ENCODE assay signal across 8 cellular contexts in the genomic region with DNA sequence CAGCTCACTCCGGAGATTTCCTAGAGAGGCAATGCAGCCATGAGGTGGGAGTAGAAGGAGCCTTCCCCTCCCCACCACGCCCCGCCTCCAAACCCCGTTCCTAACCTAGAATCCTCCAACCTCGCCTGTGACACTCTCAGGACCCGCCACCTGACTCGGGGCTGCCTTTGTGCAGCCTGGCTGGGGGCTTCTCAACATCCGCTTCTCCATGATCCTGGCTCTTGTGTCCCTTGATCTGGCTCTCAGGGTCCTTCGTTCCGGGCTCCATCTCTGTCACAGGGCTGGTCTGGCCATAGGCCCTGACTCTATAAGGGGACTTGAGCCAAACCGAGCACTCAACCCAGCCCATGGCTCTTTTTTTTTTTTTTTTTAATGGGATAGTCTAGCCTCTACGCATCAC. TPM values are rescaled to one million over a fixed set of nuclear protein-coding genes. Genes with fewer than 3 reads are reported as not detected.
"Had no signal": no experiment of that assay in that cellular context is flagged by ENCODE, and none has a peak within 500 bp of the region (broad histone marks: within the 10 kb centered on the region; RNA-seq: fewer than 3 reads in every experiment).

No MANE protein-coding gene starts in this region.

- DNase-seq: GM23248, GOT3, HCEC 1CT, IMR-90 had no signal

- H2AFZ ChIP-seq: GM23248 had no signal

- H3K9ac ChIP-seq: GM23248 had no signal

- H3K4me3 ChIP-seq: GM23248, K562 had no signal

- H3K27ac ChIP-seq: GM23248 had no signal

RNA-seq across cellular contexts. Expression of gene CDRT15, which starts 24.3 kb away (rescaled TPM):
- total RNA-seq: GM23248, H4, H7, HT-29, IMR-90, K562 had no signal
